Comparison of ENCODE assay signal across 8 cellular contexts in genomic region chr19:6424190-6424938, GRCh38. TPM values are rescaled to one million over a fixed set of nuclear protein-coding genes. Genes with fewer than 3 reads are reported as not detected.
DNase-seq lines count a peak whose midpoint lies in the region; ATAC-seq and TF ChIP-seq lines count a peak whose summit lies in the region.

Gene KHSRP, minus strand, starts transcription at chr19:6424811. Its CDS starts 110 bp downstream, at chr19:6424701.

- peaks cover 12% of the 10 kb centered on the region for H3K36me3 Mint-ChIP-seq in T-helper 1 cell treated with Interleukin-12 subunit alpha and Interleukin-12 subunit beta and Interleukin-4 antibody, amounts not matched to agents 30 μg/mL and 1 μg/mL, for 36 hours (ENCODE audit: low read depth)

- H3K27ac ChIP-seq in SK-N-SH (ENCODE audit: low read depth in 2 of 2, low read length in 1 of 2) (peak within 1 kb of the TSS; percentile 61 to 78; a peak in 3 of 4 replicates), colonic mucosa (peak within 1 kb of the TSS; percentile 78)

- TF ChIP-seq EP300 in SK-N-SH (IDR thresholded peaks at IDR 0.05; ENCODE audit: borderline replicate concordance in 1 of 2, low read depth in 1 of 2, low read length in 1 of 2): no peak

- peak within 1 kb of the TSS; percentile 87 for H3K27ac Mint-ChIP-seq in T-helper 1 cell treated with Interleukin-12 subunit alpha and Interleukin-12 subunit beta and Interleukin-4 antibody, amounts not matched to agents 30 μg/mL and 1 μg/mL, for 36 hours

- H2AFZ ChIP-seq in SK-N-SH (ENCODE audit: low read depth): peak within 1 kb of the TSS; percentile 85; the same call in 1 of the 2 replicates

- H3K4me3 ChIP-seq in SK-N-SH (ENCODE audit: low read depth in 2 of 2, low read length in 1 of 2) (peak within 1 kb of the TSS; percentile 83 to 88), colonic mucosa (peak within 1 kb of the TSS; percentile 85), lower leg skin (ENCODE audit: low read depth, poor library complexity, severe bottlenecking) (peak within 1 kb of the TSS; percentile 75)

- peaks cover 6% of the 10 kb centered on the region for H3F3A ChIP-seq in SK-N-SH (replicated peaks; ENCODE audit: insufficient read depth)

- ATAC-seq in SK-N-SH treated with all-trans-retinoic acid at 6 μM for 48 hours (no peak), GM18519 (IDR thresholded peaks at IDR 0.05; ENCODE audit: low FRiP score, unreplicated experiment) (no peak)
- ATAC-seq in stimulated activated naive CD8-positive, alpha-beta T cell treated with anti-CD3 and anti-CD28 coated beads, Interleukin-15, Interleukin-2, amounts not matched to agents 100 U/mL and 50 U/mL, for 24 hours: no peak

- no peaks in the 10 kb centered on the region for H3K27me3 ChIP-seq in SK-N-SH (ENCODE audit: insufficient read depth)
- H3K27me3 ChIP-seq in colonic mucosa: no peaks in the 10 kb centered on the region

- H3K9ac ChIP-seq in SK-N-SH: peak within 1 kb of the TSS; percentile 93
- H3K9ac ChIP-seq in colonic mucosa (ENCODE audit: low read depth in 2 of 2, low read length in 2 of 2): peak within 1 kb of the TSS; percentile 84 to 85

- peaks cover 47% of the 10 kb centered on the region for H4K20me1 ChIP-seq in SK-N-SH (ENCODE audit: insufficient read depth)

- H3K9me3 ChIP-seq in SK-N-SH (no peaks in the 10 kb centered on the region), colonic mucosa (no peaks in the 10 kb centered on the region)

- intact Hi-C loops in colonic mucosa (cut with DNase I): no loop called here
- intact Hi-C loops in lower leg skin (cut with DNase I; ENCODE audit: low total_unique reads): no loop called here

- CTCF ChIA-PET in SK-N-SH (lab: Yijun Ruan, JAX): interaction anchor here (0.6 to 1.6 kb wide), 3 partner anchors 13 to 1897 kb away, joined by 3 read pairs; partner anchors contain the start of gene TUBB4A

- no peak for TF ChIP-seq RAD21 in SK-N-SH (IDR thresholded peaks at IDR 0.05; ENCODE audit: low read length)

- H3K36me3 ChIP-seq in SK-N-SH (replicated peaks in 1 of 2; ENCODE audit: control insufficient read depth in 1 of 2, insufficient read depth in 2 of 2, low read length in 1 of 2) (peaks cover 10 to 30% of the 10 kb centered on the region in 2 experiments), colonic mucosa (peaks cover 8% of the 10 kb centered on the region)

- H3K27me3 Mint-ChIP-seq in T-helper 1 cell treated with Interleukin-12 subunit alpha and Interleukin-12 subunit beta and Interleukin-4 antibody, amounts not matched to agents 30 μg/mL and 1 μg/mL, for 36 hours (ENCODE audit: low read depth): no peaks in the 10 kb centered on the region

- TF ChIP-seq CTCF in SK-N-SH (IDR thresholded peaks at IDR 0.05) (no peak), colonic mucosa (IDR thresholded peaks at IDR 0.05) (no peak), lower leg skin (IDR thresholded peaks at IDR 0.05) (no peak)

- peaks cover 48% of the 10 kb centered on the region for H3K79me2 ChIP-seq in SK-N-SH (ENCODE audit: insufficient read depth)

- no peaks in the 10 kb centered on the region for H3K9me3 Mint-ChIP-seq in T-helper 1 cell treated with Interleukin-12 subunit alpha and Interleukin-12 subunit beta and Interleukin-4 antibody, amounts not matched to agents 30 μg/mL and 1 μg/mL, for 36 hours

- H3K4me1 Mint-ChIP-seq in T-helper 1 cell treated with Interleukin-12 subunit alpha and Interleukin-12 subunit beta and Interleukin-4 antibody, amounts not matched to agents 30 μg/mL and 1 μg/mL, for 36 hours (ENCODE audit: low read depth): peaks cover 20% of the 10 kb centered on the region

- peak within 1 kb of the TSS; percentile 98 for H3K4me2 ChIP-seq in SK-N-SH

- H3K4me1 ChIP-seq in SK-N-SH (ENCODE audit: control insufficient read depth in 1 of 2, insufficient read depth in 2 of 2, low read depth in 1 of 2, low read length in 1 of 2): peaks cover 10 to 15% of the 10 kb centered on the region in 2 experiments; a peak in 2 of 4 replicates
- H3K4me1 ChIP-seq in colonic mucosa: peaks cover 7% of the 10 kb centered on the region

- POLR2A ChIA-PET in SK-N-SH (lab: Yijun Ruan, JAX): interaction anchor here (0.5 to 1.6 kb wide), 3 partner anchors 32 to 52 kb away, joined by 4 to 8 read pairs (median 4); partner anchors contain the start of genes ALKBH7 and GTF2F1

- peak; percentile 98 for DNase-seq in SK-N-SH
- DNase-seq in colonic mucosa: no peak
- DNase-seq in lower leg skin (ENCODE audit: low spot score in 2 of 2): no peak
- DNase-seq in stimulated activated naive CD8-positive, alpha-beta T cell treated with anti-CD3 and anti-CD28 coated beads, Interleukin-15, Interleukin-2, amounts not matched to agents 100 U/mL and 50 U/mL, for 24 hours: peak; percentile 49
- DNase-seq in SK-N-DZ (ENCODE audit: low spot score): no peak

- H3K4me3 Mint-ChIP-seq in T-helper 1 cell treated with Interleukin-12 subunit alpha and Interleukin-12 subunit beta and Interleukin-4 antibody, amounts not matched to agents 30 μg/mL and 1 μg/mL, for 36 hours: peak within 1 kb of the TSS; percentile 90

- no peaks in the 10 kb centered on the region for H3K9me2 ChIP-seq in SK-N-SH

- 0% methylated on average over 19 of the region's 115 CpGs for WGBS in SK-N-SH (ENCODE audit: low lambda C conversion rate)
- WGBS in lower leg skin, 2 donors: 0 to 1% methylated on average over 16 to 25 of the region's 115 CpGs

- TF ChIP-seq POLR2A in lower leg skin (IDR thresholded peaks at IDR 0.05): peak in 1 of 2 donors; percentile 77

TF ChIP-seq in SK-N-SH, 30 proteins besides CTCF, POLR2A, EP300 and RAD21:
- TF ChIP-seq POLR2AphosphoS5 (IDR thresholded peaks at IDR 0.05; ENCODE audit: low read depth, low read length) (peak; percentile 61; the same call in 1 of the 2 replicates), USF1 (IDR thresholded peaks at IDR 0.05; ENCODE audit: borderline replicate concordance, low read depth) (peak; percentile 76), RFX5 (IDR thresholded peaks at IDR 0.05; ENCODE audit: low read length) (peak; percentile 72; the same call in 1 of the 2 replicates), TAF1 (IDR thresholded peaks at IDR 0.05; ENCODE audit: borderline replicate concordance, low read depth, low read length) (peak; percentile 67; the same call in 1 of the 2 replicates), JUND (IDR thresholded peaks at IDR 0.05) (no peak), MXI1 (IDR thresholded peaks at IDR 0.05; ENCODE audit: low read depth, low read length) (peak; percentile 30; the same call in 1 of the 2 replicates)

TF ChIP-seq in SK-N-SH treated with all-trans-retinoic acid at 6 μM for 48 hours, 23 proteins besides CTCF, POLR2A, EP300 and RAD21:
- TF ChIP-seq TCF4 (CRISPR knock-in tag; IDR thresholded peaks at IDR 0.05; ENCODE audit: borderline replicate concordance): no peak
- no peak for TF ChIP-seq ZFP30 (CRISPR knock-in tag; IDR thresholded peaks at IDR 0.05)
- TF ChIP-seq ISL1 (CRISPR knock-in tag; IDR thresholded peaks at IDR 0.05): no peak
- no peak for TF ChIP-seq PPARA (CRISPR knock-in tag; IDR thresholded peaks at IDR 0.05; ENCODE audit: borderline replicate concordance)
- TF ChIP-seq TSHZ2 (CRISPR knock-in tag; IDR thresholded peaks at IDR 0.05): no peak
- TF ChIP-seq ZFP3 (CRISPR knock-in tag; IDR thresholded peaks at IDR 0.05): no peak
- no peak for TF ChIP-seq ZNF565 (CRISPR knock-in tag; conservative IDR thresholded peaks at IDR 0.05; ENCODE audit: low read depth)
- TF ChIP-seq RARB (CRISPR knock-in tag; IDR thresholded peaks at IDR 0.05): no peak
TF ChIP-seq in SK-N-SH treated with all-trans-retinoic acid at 6 μM for 48 hours: peak in this region for 0.

RNA-seq across cellular contexts. Expression of gene KHSRP, which starts in this region (rescaled TPM):
- polyA plus RNA-seq in SK-N-SH (2012; rRNA removed): 57.1 and 96.8 TPM in 2 replicates
- 50.4 and 82.3 TPM in 2 replicates for polyA plus RNA-seq in SK-N-SH (2012; cell fraction: cytosol; rRNA removed)
- polyA plus RNA-seq in SK-N-SH (2012; cell fraction: nucleus; rRNA removed): 78.4 and 95.7 TPM in 2 replicates
- total RNA-seq in colonic mucosa: 100 to 1,000 TPM; 210 to 433 TPM
- 100 to 1,000 TPM; 116 to 143 (median 131) TPM for total RNA-seq in lower leg skin
- polyA plus RNA-seq in SK-N-DZ (2014; cell fraction: cytosol; rRNA removed): 147 and 149 TPM in 2 replicates
- 123 and 179 TPM in 2 replicates for polyA plus RNA-seq in SK-N-DZ (2014; cell fraction: nucleus; rRNA removed)

Comparison
In these comparisons a context has a peak if more than half of its experiments do, and no peak if none do; other contexts are left out.
1. DNase-seq: peak in SK-N-SH (single experiment) and stimulated activated naive CD8-positive, alpha-beta T cell treated with anti-CD3 and anti-CD28 coated beads, Interleukin-15, Interleukin-2, amounts not matched to agents 100 U/mL and 50 U/mL, for 24 hours (single experiment); none in colonic mucosa (single experiment), lower leg skin (0 of 2) and SK-N-DZ (single experiment).
2. Peak in every context shown above with its lines, with median percentiles within 50 percentile points of each other: H3K4me3 ChIP-seq.